Comparison of ENCODE assay signal across 38 cellular contexts in genomic region chr15:42123546-42123945, GRCh38. TPM values are rescaled to one million over a fixed set of nuclear protein-coding genes. Genes with fewer than 3 reads are reported as not detected.
"Had no signal": no experiment of that assay in that cellular context is flagged by ENCODE, and none has a peak within 500 bp of the region (broad histone marks: within the 10 kb centered on the region; RNA-seq: fewer than 3 reads in every experiment).

No MANE protein-coding gene starts in this region.

- H3K27me3 Mint-ChIP-seq: activated naive CD4-positive, alpha-beta T cell treated with anti-CD3 and anti-CD28 coated beads, Interleukin-2, amount 50 U/mL, for 24 hours; activated naive CD8-positive, alpha-beta T cell; activated naive CD8-positive, alpha-beta T cell treated with anti-CD3 and anti-CD28 coated beads, Interleukin-2, amount 50 U/mL, for 24 hours; activated T-helper 17 cell treated with anti-CD3 and anti-CD28 coated beads, Interleukin-2, amount 50 U/mL, for 72 hours had no signal

- H3K36me3 ChIP-seq: ascending aorta, cardiac muscle cell had no signal

- H3K9me3 Mint-ChIP-seq: activated B cell treated with CpG ODN at 0.5 μM for 24 hours; activated CD4-positive, alpha-beta memory T cell treated with anti-CD3 and anti-CD28 coated beads for 36 hours; activated CD4-positive, alpha-beta T cell treated with anti-CD3 and anti-CD28 coated beads, Interleukin-2, amount 10 ng/mL, durations not matched to agents 24 days and 14 days; activated CD8-positive, alpha-beta T cell treated with anti-CD3 and anti-CD28 coated beads for 36 hours; activated naive CD4-positive, alpha-beta T cell treated with anti-CD3 and anti-CD28 coated beads for 36 hours; activated naive CD4-positive, alpha-beta T cell treated with anti-CD3 and anti-CD28 coated beads, Interleukin-2, amount 50 U/mL, for 24 hours; activated naive CD8-positive, alpha-beta T cell treated with anti-CD3 and anti-CD28 coated beads, Interleukin-2, amount 10 ng/mL, durations not matched to agents 7 days and 5 days; activated naive CD8-positive, alpha-beta T cell treated with anti-CD3 and anti-CD28 coated beads, Interleukin-2, amount 50 U/mL, for 24 hours; activated T-cell treated with anti-CD3 and anti-CD28 coated beads, Interleukin-2, amount 50 U/mL, for 4 hours; activated T-cell treated with anti-CD3 and anti-CD28 coated beads, Interleukin-2, amount 50 U/mL, for 72 hours; activated T-helper 1 cell treated with anti-CD3 and anti-CD28 coated beads, Interleukin-12 subunit alpha, Interleukin-12 subunit beta, Interleukin-2, Interleukin-4 antibody, amounts not matched to agents 30 ng/mL and 10 ng/mL and 1 ng/mL, durations not matched to agents 14 hours and 24 hours and 36 hours; activated T-helper 17 cell treated with anti-CD3 and anti-CD28 coated beads, Interleukin-2, amount 50 U/mL, for 72 hours; brain; central memory CD8-positive, alpha-beta T cell; T-helper 1 cell treated with Interleukin-12 subunit alpha and Interleukin-12 subunit beta and Interleukin-4 antibody, amounts not matched to agents 30 μg/mL and 1 μg/mL, for 36 hours; T-helper 2 cell treated with Interferon-gamma antibody and Interleukin-4, amounts not matched to agents 5 μg/mL and 100 μg/mL, for 36 hours had no signal

- DNase-seq: activated B cell treated with CpG ODN at 0.5 μM for 24 hours; activated CD4-positive, alpha-beta memory T cell treated with anti-CD3 and anti-CD28 coated beads for 36 hours; activated CD4-positive, alpha-beta T cell treated with anti-CD3 and anti-CD28 coated beads for 4 hours; activated CD4-positive, alpha-beta T cell treated with anti-CD3 and anti-CD28 coated beads, Interleukin-2, amount 10 ng/mL, durations not matched to agents 24 days and 14 days; activated CD4-positive, alpha-beta T cell treated with anti-CD3 and anti-CD28 coated beads, Interleukin-2, amount 50 U/mL, for 1 hour; activated CD4-positive, alpha-beta T cell treated with anti-CD3 and anti-CD28 coated beads, Interleukin-2, amount 50 U/mL, for 4 hours; activated CD4-positive, CD25-positive, alpha-beta regulatory T cell treated with anti-CD3 and anti-CD28 coated beads, Interleukin-2, amount 50 U/mL, for 72 hours; activated CD8-positive, alpha-beta memory T cell treated with anti-CD3 and anti-CD28 coated beads, Interleukin-2, amount 50 U/mL, for 4 hours; activated CD8-positive, alpha-beta T cell treated with anti-CD3 and anti-CD28 coated beads for 36 hours; activated effector memory CD4-positive, alpha-beta T cell treated with anti-CD3 and anti-CD28 coated beads, Interleukin-2, amount 50 U/mL, for 16 hours; activated gamma-delta T cell treated with Interleukin-2 at 50 U/mL for 16 hours; activated naive CD4-positive, alpha-beta T cell; activated naive CD4-positive, alpha-beta T cell treated with anti-CD3 and anti-CD28 coated beads for 36 hours; activated naive CD8-positive, alpha-beta T cell treated with anti-CD3 and anti-CD28 coated beads, Interleukin-2, amount 10 ng/mL, durations not matched to agents 7 days and 5 days; activated naive CD8-positive, alpha-beta T cell treated with anti-CD3 and anti-CD28 coated beads, Interleukin-2, amount 50 U/mL, for 24 hours; activated T-cell treated with anti-CD3 and anti-CD28 coated beads for 4 hours; activated T-cell treated with anti-CD3 and anti-CD28 coated beads, Interleukin-2, amount 50 U/mL, for 1 hour; activated T-cell treated with anti-CD3 and anti-CD28 coated beads, Interleukin-2, amount 50 U/mL, for 4 hours; activated T-cell treated with anti-CD3 and anti-CD28 coated beads, Interleukin-2, amount 50 U/mL, for 72 hours; amygdala; anterior cingulate cortex; caudate nucleus; cerebellar nuclear complex; T-helper 1 cell; T-helper 2 cell; T-helper 9 cell had no signal

- H3K4me1 Mint-ChIP-seq: activated B cell treated with CpG ODN at 0.5 μM for 24 hours; activated naive CD4-positive, alpha-beta T cell treated with anti-CD3 and anti-CD28 coated beads, Interleukin-2, amount 50 U/mL, for 24 hours; activated naive CD8-positive, alpha-beta T cell treated with anti-CD3 and anti-CD28 coated beads, Interleukin-2, amount 50 U/mL, for 24 hours; central memory CD8-positive, alpha-beta T cell had no signal

- H3K27ac Mint-ChIP-seq: activated B cell treated with CpG ODN at 0.5 μM for 24 hours; activated CD4-positive, alpha-beta memory T cell treated with anti-CD3 and anti-CD28 coated beads for 36 hours; activated CD4-positive, alpha-beta T cell treated with anti-CD3 and anti-CD28 coated beads, Interleukin-2, amount 10 ng/mL, durations not matched to agents 24 days and 14 days; activated CD8-positive, alpha-beta T cell treated with anti-CD3 and anti-CD28 coated beads for 36 hours; activated naive CD4-positive, alpha-beta T cell treated with anti-CD3 and anti-CD28 coated beads for 36 hours; activated naive CD4-positive, alpha-beta T cell treated with anti-CD3 and anti-CD28 coated beads, Interleukin-2, amount 50 U/mL, for 24 hours; activated naive CD8-positive, alpha-beta T cell; activated naive CD8-positive, alpha-beta T cell treated with anti-CD3 and anti-CD28 coated beads, Interleukin-2, amount 10 ng/mL, durations not matched to agents 7 days and 5 days; activated naive CD8-positive, alpha-beta T cell treated with anti-CD3 and anti-CD28 coated beads, Interleukin-2, amount 50 U/mL, for 24 hours; activated T-cell treated with anti-CD3 and anti-CD28 coated beads, Interleukin-2, amount 50 U/mL, for 72 hours; activated T-helper 1 cell treated with anti-CD3 and anti-CD28 coated beads, Interleukin-12 subunit alpha, Interleukin-12 subunit beta, Interleukin-2, Interleukin-4 antibody, amounts not matched to agents 30 ng/mL and 10 ng/mL and 1 ng/mL, durations not matched to agents 14 hours and 24 hours and 36 hours; activated T-helper 17 cell treated with anti-CD3 and anti-CD28 coated beads, Interleukin-2, amount 50 U/mL, for 72 hours; brain; T-helper 1 cell treated with Interleukin-12 subunit alpha and Interleukin-12 subunit beta and Interleukin-4 antibody, amounts not matched to agents 30 μg/mL and 1 μg/mL, for 36 hours; T-helper 2 cell treated with Interferon-gamma antibody and Interleukin-4, amounts not matched to agents 5 μg/mL and 100 μg/mL, for 36 hours had no signal

- H3K9me3 ChIP-seq: ascending aorta had no signal

- H3K4me3 Mint-ChIP-seq: activated B cell treated with CpG ODN at 0.5 μM for 24 hours; activated CD4-positive, alpha-beta memory T cell treated with anti-CD3 and anti-CD28 coated beads for 36 hours; activated CD4-positive, alpha-beta T cell treated with anti-CD3 and anti-CD28 coated beads, Interleukin-2, amount 10 ng/mL, durations not matched to agents 24 days and 14 days; activated CD8-positive, alpha-beta T cell treated with anti-CD3 and anti-CD28 coated beads for 36 hours; activated naive CD4-positive, alpha-beta T cell treated with anti-CD3 and anti-CD28 coated beads for 36 hours; activated naive CD4-positive, alpha-beta T cell treated with anti-CD3 and anti-CD28 coated beads, Interleukin-2, amount 50 U/mL, for 24 hours; activated naive CD8-positive, alpha-beta T cell; activated naive CD8-positive, alpha-beta T cell treated with anti-CD3 and anti-CD28 coated beads, Interleukin-2, amount 10 ng/mL, durations not matched to agents 7 days and 5 days; activated naive CD8-positive, alpha-beta T cell treated with anti-CD3 and anti-CD28 coated beads, Interleukin-2, amount 50 U/mL, for 24 hours; activated T-cell treated with anti-CD3 and anti-CD28 coated beads, Interleukin-2, amount 50 U/mL, for 4 hours; activated T-cell treated with anti-CD3 and anti-CD28 coated beads, Interleukin-2, amount 50 U/mL, for 72 hours; activated T-helper 1 cell treated with anti-CD3 and anti-CD28 coated beads, Interleukin-12 subunit alpha, Interleukin-12 subunit beta, Interleukin-2, Interleukin-4 antibody, amounts not matched to agents 30 ng/mL and 10 ng/mL and 1 ng/mL, durations not matched to agents 14 hours and 24 hours and 36 hours; activated T-helper 17 cell treated with anti-CD3 and anti-CD28 coated beads, Interleukin-2, amount 50 U/mL, for 72 hours; brain; central memory CD8-positive, alpha-beta T cell; T-helper 1 cell treated with Interleukin-12 subunit alpha and Interleukin-12 subunit beta and Interleukin-4 antibody, amounts not matched to agents 30 μg/mL and 1 μg/mL, for 36 hours; T-helper 2 cell treated with Interferon-gamma antibody and Interleukin-4, amounts not matched to agents 5 μg/mL and 100 μg/mL, for 36 hours had no signal

- H3K36me3 Mint-ChIP-seq: activated CD4-positive, alpha-beta memory T cell treated with anti-CD3 and anti-CD28 coated beads for 36 hours; activated naive CD4-positive, alpha-beta T cell treated with anti-CD3 and anti-CD28 coated beads, Interleukin-2, amount 50 U/mL, for 24 hours; activated naive CD8-positive, alpha-beta T cell; activated naive CD8-positive, alpha-beta T cell treated with anti-CD3 and anti-CD28 coated beads, Interleukin-2, amount 10 ng/mL, durations not matched to agents 7 days and 5 days; brain had no signal

- H3K27me3 ChIP-seq: ascending aorta, cardiac muscle cell had no signal

- H3K4me3 ChIP-seq: ascending aorta, cardiac muscle cell had no signal

- H3K27ac ChIP-seq: ascending aorta, cardiac muscle cell, VCaP had no signal

- ATAC-seq: activated CD8-positive, alpha-beta T cell treated with anti-CD3 and anti-CD28 coated beads for 36 hours; activated naive CD8-positive, alpha-beta T cell treated with anti-CD3 and anti-CD28 coated beads, Interleukin-2, amount 50 U/mL, for 24 hours; activated T-cell treated with anti-CD3 and anti-CD28 coated beads, Interleukin-2, amount 50 U/mL, for 4 hours; activated T-cell treated with anti-CD3 and anti-CD28 coated beads, Interleukin-2, amount 50 U/mL, for 72 hours; activated T-helper 17 cell treated with anti-CD3 and anti-CD28 coated beads, Interleukin-2, amount 50 U/mL, for 72 hours had no signal

- H3K4me1 ChIP-seq: ascending aorta had no signal

RNA-seq across cellular contexts. Expression of gene PLA2G4D, which starts 29.2 kb away (rescaled TPM):
- total RNA-seq: activated B cell treated with CpG ODN at 0.5 μM for 24 hours; activated CD4-positive, alpha-beta memory T cell treated with anti-CD3 and anti-CD28 coated beads for 36 hours; activated CD4-positive, alpha-beta T cell treated with anti-CD3 and anti-CD28 coated beads, Interleukin-2, amount 10 ng/mL, durations not matched to agents 24 days and 14 days; activated CD8-positive, alpha-beta T cell treated with anti-CD3 and anti-CD28 coated beads for 36 hours; activated naive CD4-positive, alpha-beta T cell treated with anti-CD3 and anti-CD28 coated beads for 36 hours; activated naive CD8-positive, alpha-beta T cell treated with anti-CD3 and anti-CD28 coated beads, Interleukin-2, amount 10 ng/mL, durations not matched to agents 7 days and 5 days; activated T-cell treated with anti-CD3 and anti-CD28 coated beads, Interleukin-2, amount 50 U/mL, for 4 hours; activated T-cell treated with anti-CD3 and anti-CD28 coated beads, Interleukin-2, amount 50 U/mL, for 72 hours; activated T-helper 1 cell treated with anti-CD3 and anti-CD28 coated beads, Interleukin-12 subunit alpha, Interleukin-12 subunit beta, Interleukin-2, Interleukin-4 antibody, amounts not matched to agents 30 ng/mL and 10 ng/mL and 1 ng/mL, durations not matched to agents 14 hours and 24 hours and 36 hours; ascending aorta; chondrocyte had no signal

RNA-seq across cellular contexts. Expression of gene PLA2G4F, which starts 32.9 kb away (rescaled TPM):
- total RNA-seq: activated B cell treated with CpG ODN at 0.5 μM for 24 hours; activated CD4-positive, alpha-beta memory T cell treated with anti-CD3 and anti-CD28 coated beads for 36 hours; activated CD4-positive, alpha-beta T cell treated with anti-CD3 and anti-CD28 coated beads, Interleukin-2, amount 10 ng/mL, durations not matched to agents 24 days and 14 days; activated CD8-positive, alpha-beta T cell treated with anti-CD3 and anti-CD28 coated beads for 36 hours; activated naive CD4-positive, alpha-beta T cell treated with anti-CD3 and anti-CD28 coated beads for 36 hours; activated naive CD8-positive, alpha-beta T cell treated with anti-CD3 and anti-CD28 coated beads, Interleukin-2, amount 10 ng/mL, durations not matched to agents 7 days and 5 days; activated T-helper 1 cell treated with anti-CD3 and anti-CD28 coated beads, Interleukin-12 subunit alpha, Interleukin-12 subunit beta, Interleukin-2, Interleukin-4 antibody, amounts not matched to agents 30 ng/mL and 10 ng/mL and 1 ng/mL, durations not matched to agents 14 hours and 24 hours and 36 hours; activated T-helper 17 cell treated with anti-CD3 and anti-CD28 coated beads, Interleukin-2, amount 50 U/mL, for 72 hours; ascending aorta; chondrocyte had no signal
